ENCODE assay signal across 8 cellular contexts in the genomic region with DNA sequence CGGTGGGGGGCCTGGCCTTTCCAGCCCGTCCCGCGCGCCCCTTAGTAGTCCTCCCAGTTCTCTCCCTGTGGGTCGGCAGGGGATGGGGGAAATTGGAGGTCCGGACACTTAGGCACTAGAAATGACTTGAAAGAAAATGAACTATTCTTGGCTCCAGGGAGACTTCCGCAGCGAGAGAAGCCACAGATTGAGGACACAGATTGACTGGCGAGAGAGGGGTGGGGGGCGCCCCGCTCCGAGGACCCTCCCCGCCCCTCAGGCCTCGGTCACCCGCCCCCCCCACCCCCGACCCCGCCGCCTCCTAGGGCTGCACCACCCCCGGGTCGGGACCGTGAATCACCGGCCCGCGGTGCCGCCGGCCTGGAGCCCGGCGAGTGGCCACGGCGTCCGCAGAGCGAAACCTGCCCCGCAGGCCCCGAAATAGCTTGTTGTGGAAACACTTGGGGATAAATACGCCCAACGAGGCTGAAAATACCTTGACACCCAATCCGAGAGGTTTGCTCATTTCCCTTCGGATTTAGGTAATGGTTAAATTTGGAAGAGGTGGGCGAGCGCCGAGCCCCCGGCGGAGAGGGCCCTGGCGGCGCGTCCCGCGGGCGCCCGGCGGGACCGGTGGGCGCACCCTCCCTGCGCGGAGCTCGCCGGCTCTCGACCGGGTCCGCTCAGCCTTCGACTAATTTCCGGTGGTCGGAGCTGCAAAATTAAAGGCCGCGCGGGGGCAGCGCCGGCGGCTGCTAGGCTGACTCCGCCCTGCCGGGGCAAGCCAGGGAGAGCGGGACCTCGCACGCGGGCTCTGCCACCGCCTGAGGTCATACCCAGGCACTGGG. TPM values are rescaled to one million over a fixed set of nuclear protein-coding genes. Genes with fewer than 3 reads are reported as not detected.
DNase-seq lines count a peak whose midpoint lies in the region; ATAC-seq lines count a peak whose summit lies in the region.

A gene (minus strand): TSS at position 675 of the 827 bp plus-strand sequence. CDS start 3,438 bp downstream, outside the sequence.

- H3K4me1 ChIP-seq in CD4-positive, alpha-beta memory T cell (ENCODE audit: insufficient read depth, low read length) = peaks cover 31% of the 10 kb centered on the region
- H3K4me1 ChIP-seq in HUES48 (ENCODE audit: control insufficient read depth, insufficient read depth, low read length) = peaks cover 19% of the 10 kb centered on the region; the same call in 1 of the 2 replicates
- H3K4me1 ChIP-seq in duodenal mucosa (ENCODE audit: control insufficient read depth in 1 of 2, insufficient read depth in 2 of 2, low read length in 2 of 2) = peaks cover 30 to 47% of the 10 kb centered on the region in 2 donors
- H3K4me1 ChIP-seq in subcutaneous abdominal adipose tissue (ENCODE audit: control insufficient read depth in 5 of 5, insufficient read depth in 5 of 5, low read length in 5 of 5) = peaks cover 2 to 55% (median 52%) of the 10 kb centered on the region in 5 donors

- intact Hi-C loops in CD4-positive, alpha-beta memory T cell (cut with micrococcal nuclease) = loop anchor here (1.0 to 10.0 kb wide), 8 partner anchors 9 to 682 kb away; a partner anchor contains a TSS

- peaks cover 0 to 31% of the 10 kb centered on the region in 2 donors for H3K36me3 Mint-ChIP-seq in CD4-positive, alpha-beta memory T cell

- H3K27me3 Mint-ChIP-seq in CD4-positive, alpha-beta memory T cell = no peaks in the 10 kb centered on the region

- H3K4me1 Mint-ChIP-seq in CD4-positive, alpha-beta memory T cell = peaks cover 17 to 72% (median 30%) of the 10 kb centered on the region in 4 donors

- H3K27ac Mint-ChIP-seq in CD4-positive, alpha-beta memory T cell = peak within 1 kb of the TSS; percentile 85 to 91 (median 90)

- H3K36me3 ChIP-seq in CD4-positive, alpha-beta memory T cell (ENCODE audit: insufficient read depth, low read length) = no peaks in the 10 kb centered on the region
- H3K36me3 ChIP-seq in HUES48 (ENCODE audit: control insufficient read depth, insufficient read depth, low read length) = no peaks in the 10 kb centered on the region
- no peaks in the 10 kb centered on the region for H3K36me3 ChIP-seq in duodenal mucosa (ENCODE audit: control insufficient read depth in 1 of 2, insufficient read depth in 2 of 2, low read length in 2 of 2)
- no peaks in the 10 kb centered on the region for H3K36me3 ChIP-seq in subcutaneous abdominal adipose tissue (ENCODE audit: control insufficient read depth in 5 of 5, insufficient read depth in 5 of 5, low read length in 5 of 5)

- H3K27me3 ChIP-seq in CD4-positive, alpha-beta memory T cell (ENCODE audit: insufficient read depth, low read length) = no peaks in the 10 kb centered on the region
- H3K27me3 ChIP-seq in HUES48 (ENCODE audit: control insufficient read depth, insufficient read depth, low read length) = peaks cover 98% of the 10 kb centered on the region
- peaks cover 38 to 63% of the 10 kb centered on the region in 2 donors for H3K27me3 ChIP-seq in duodenal mucosa (ENCODE audit: control insufficient read depth in 1 of 2, insufficient read depth in 2 of 2, low read length in 2 of 2)
- peaks cover 26 to 55% (median 42%) of the 10 kb centered on the region in 5 donors for H3K27me3 ChIP-seq in subcutaneous abdominal adipose tissue (ENCODE audit: control insufficient read depth in 5 of 5, insufficient read depth in 4 of 5, low read length in 5 of 5)

- H3K9me3 Mint-ChIP-seq in CD4-positive, alpha-beta memory T cell = no peaks in the 10 kb centered on the region

- H3K4me3 ChIP-seq in CD4-positive, alpha-beta memory T cell (ENCODE audit: low read length in 2 of 2) = peak within 1 kb of the TSS; percentile 65 to 92
- H3K4me3 ChIP-seq in HUES48 (ENCODE audit: low read depth, low read length) = peak within 1 kb of the TSS; percentile 58
- peak within 1 kb of the TSS; percentile 72 to 76 for H3K4me3 ChIP-seq in duodenal mucosa (ENCODE audit: low read depth in 1 of 2, low read length in 2 of 2)
- peak within 1 kb of the TSS; percentile 55 to 73 (median 63) for H3K4me3 ChIP-seq in subcutaneous abdominal adipose tissue (ENCODE audit: low read depth in 1 of 5, low read length in 5 of 5)

- DNase-seq in CD4-positive, alpha-beta memory T cell = peak; percentile 36 to 73 (median 44)
- DNase-seq in activated CD4-positive, CD25-positive, alpha-beta regulatory T cell treated with anti-CD3 and anti-CD28 coated beads, Interleukin-2, amount 50 U/mL, for 72 hours = peak; percentile 79
- DNase-seq in myocyte (ENCODE audit: low read depth) = peak; percentile 14
- no peak for DNase-seq in Ammon's horn (ENCODE audit: low spot score)

- H3K9ac ChIP-seq in HUES48 (ENCODE audit: low read depth, low read length) (no peak within 1 kb of the TSS), duodenal mucosa (ENCODE audit: low read depth in 1 of 2, low read length in 2 of 2) (peak within 1 kb of the TSS; percentile 56 to 60), subcutaneous abdominal adipose tissue (ENCODE audit: low read length in 5 of 5) (no peak within 1 kb of the TSS)

- peak within 1 kb of the TSS; percentile 52 for H3K27ac ChIP-seq in CD4-positive, alpha-beta memory T cell (ENCODE audit: low read depth, low read length)
- no peak within 1 kb of the TSS for H3K27ac ChIP-seq in HUES48 (ENCODE audit: low read depth, low read length)
- H3K27ac ChIP-seq in duodenal mucosa (ENCODE audit: low read depth, low read length) = peak within 1 kb of the TSS; percentile 56
- no peak within 1 kb of the TSS for H3K27ac ChIP-seq in subcutaneous abdominal adipose tissue (ENCODE audit: low read depth, low read length)

- H3K4me3 Mint-ChIP-seq in CD4-positive, alpha-beta memory T cell = peak within 1 kb of the TSS; percentile 89 to 96 (median 92)

- POLR2A ChIA-PET in CD4-positive, alpha-beta memory T cell (lab: Charles Lee; ENCODE audit: partially characterized antibody) = interaction anchor here (1.0 to 6.8 kb wide), 27 partner anchors 7 to 682 kb away, joined by 3 to 154 read pairs (median 7); no protein-coding TSS in a partner anchor

- CTCF ChIA-PET in CD4-positive, alpha-beta memory T cell (lab: Charles Lee; ENCODE audit: partially characterized antibody) = interaction anchor here (0.7 to 6.9 kb wide), 21 partner anchors 9 to 183 kb away, joined by 3 to 135 read pairs (median 6); no protein-coding TSS in a partner anchor

- ATAC-seq in GM19397 (IDR thresholded peaks at IDR 0.05; ENCODE audit: unreplicated experiment) = peak; percentile 21

- H3K9me3 ChIP-seq in CD4-positive, alpha-beta memory T cell (ENCODE audit: control insufficient read depth in 1 of 2, low read length in 2 of 2) = no peaks in the 10 kb centered on the region
- H3K9me3 ChIP-seq in HUES48 (ENCODE audit: control insufficient read depth, insufficient read depth, low read length) (no peaks in the 10 kb centered on the region), duodenal mucosa (ENCODE audit: control insufficient read depth in 1 of 2, low read length in 2 of 2) (no peaks in the 10 kb centered on the region), subcutaneous abdominal adipose tissue (ENCODE audit: control insufficient read depth in 5 of 5, low read length in 5 of 5) (no peaks in the 10 kb centered on the region)

RNA-seq across cellular contexts. Expression of the gene that starts here (rescaled TPM):
- total RNA-seq in CD4-positive, alpha-beta memory T cell = 10 to 100 TPM; 30.6 to 33.2 TPM
- polyA plus RNA-seq in CD4-positive, alpha-beta memory T cell = 10 to 100 TPM in 1 of 2 donors, 1 to 10 TPM in 1; 7.8 to 12.1 TPM
- 0.10 and 0.29 TPM in 2 replicates for total RNA-seq in myocyte
- polyA plus RNA-seq in myocyte (2012) = 0.06 TPM

Comparison
In these comparisons a context has a peak if more than half of its experiments do, and no peak if none do; other contexts are left out.
1. RNA of the gene that starts here (total RNA-seq): 30.6 to 33.2 TPM in CD4-positive, alpha-beta memory T cell; 0.10 to 0.29 TPM in myocyte; every median in the first group is over 10 times any median in the second.
2. Peak in DNase-seq in myocyte; RNA of the gene not detected or under 1 TPM.
3. H3K27ac ChIP-seq: peak in CD4-positive, alpha-beta memory T cell (single experiment) and duodenal mucosa (single experiment); none in HUES48 (single experiment) and subcutaneous abdominal adipose tissue (single experiment).
4. H3K9ac ChIP-seq: peak in duodenal mucosa (2 of 2); none in HUES48 (single experiment) and subcutaneous abdominal adipose tissue (0 of 5).
5. Peak in every context shown above with its lines, with median percentiles within 50 percentile points of each other: H3K4me3 ChIP-seq.